ENCODE assay signal across 11 cellular contexts in genomic region chr19:1907563-1908363, GRCh38. TPM values are rescaled to one million over a fixed set of nuclear protein-coding genes. Genes with fewer than 3 reads are reported as not detected.
DNase-seq lines count a peak whose midpoint lies in the region; ATAC-seq and TF ChIP-seq lines count a peak whose summit lies in the region.
"Had no signal": no experiment of that assay in that cellular context is flagged by ENCODE, and none has a peak within 500 bp of the region (broad histone marks: within the 10 kb centered on the region; RNA-seq: fewer than 3 reads in every experiment).

No MANE protein-coding gene starts in this region.

- H3K27me3 ChIP-seq in lower lobe of right lung (ENCODE audit: low read depth): no peaks in the 10 kb centered on the region
- no peaks in the 10 kb centered on the region for H3K27me3 ChIP-seq in stomach

- intact Hi-C loops in lower lobe of right lung (cut with DNase I): no loop called here
- intact Hi-C loops in stomach (cut with DNase I; ENCODE audit: low total_unique reads): no loop called here

- TF ChIP-seq EP300 in stomach (IDR thresholded peaks at IDR 0.05): no peak

- H3K4me3 ChIP-seq in lower lobe of right lung: peak overlapping the region; percentile 21
- H3K4me3 ChIP-seq in stomach: peak overlapping the region in 2 of 4 donors; percentile 14 to 43

- peaks cover 63% of the 10 kb centered on the region for H3K4me1 ChIP-seq in lower lobe of right lung
- H3K4me1 ChIP-seq in stomach: peaks cover 38 to 76% (median 67%) of the 10 kb centered on the region in 4 donors

- H3K36me3 ChIP-seq in lower lobe of right lung (peaks cover 8% of the 10 kb centered on the region), stomach (peaks cover 5 to 17% (median 11%) of the 10 kb centered on the region in 4 donors)

- H3K9me3 ChIP-seq in lower lobe of right lung (no peaks in the 10 kb centered on the region), stomach (no peaks in the 10 kb centered on the region)
- H3K9me3 ChIP-seq: SK-N-SH had no signal

- TF ChIP-seq CTCF in lower lobe of right lung (IDR thresholded peaks at IDR 0.05) (no peak), stomach (IDR thresholded peaks at IDR 0.05) (no peak)

- DNase-seq in HuH-7 (ENCODE audit: low spot score) (peak; percentile 26), caudate nucleus (lab: John Stamatoyannopoulos, UW) (peak in 19 of 61 donors; percentile 10 to 63 (median 29)), lower lobe of right lung (no peak), stomach (peak; percentile 77), HPDE6-E6E7 (ENCODE audit: extremely low spot score) (no peak), DMS 273 (lab: John Stamatoyannopoulos, UW; ENCODE audit: unreplicated experiment) (no peak)
- no peak for DNase-seq in stimulated activated CD4-positive, alpha-beta T cell treated with anti-CD3 and anti-CD28 coated beads, Interleukin-12 subunit alpha, Interleukin-12 subunit beta, amount 100 ng/mL, for 4 hours
- DNase-seq: NCI-H345, SK-N-SH had no signal

- 25 to 53% (median 37%) methylated on average over 26 to 43 of the region's 43 CpGs for WGBS in stomach, 5 donors

- H3K27ac ChIP-seq in caudate nucleus (ENCODE audit: low read depth, low read length) (peak overlapping the region; percentile 63), lower lobe of right lung (peak overlapping the region; percentile 53), stomach (peak overlapping the region; percentile 78 to 94 (median 90))
- H3K27ac ChIP-seq: KMS-11 had no signal

- no peak for TF ChIP-seq POLR2A in stomach (IDR thresholded peaks at IDR 0.05)

- ATAC-seq in lower lobe of right lung (peak in 1 of 2 donors; percentile 17), GM21619 (IDR thresholded peaks at IDR 0.05; ENCODE audit: unreplicated experiment) (no peak)

RNA-seq across cellular contexts. Expression of gene ADAT3, which starts 2.6 kb away (rescaled TPM):
- total RNA-seq in lower lobe of right lung (6.2 TPM), stomach (10 to 100 TPM in 3 of 5 donors, 1 to 10 TPM in 2; 4.2 to 75.9 (median 18.3) TPM)
- 1 to 10 TPM; 5.5 to 6.7 (median 6.0) TPM for polyA plus RNA-seq in stomach

RNA-seq across cellular contexts. Expression of gene SCAMP4, which starts 2.6 kb away (rescaled TPM):
- total RNA-seq in lower lobe of right lung: 65.0 TPM
- 10 to 100 TPM; 10.7 to 77.6 (median 17.9) TPM for total RNA-seq in stomach
- polyA plus RNA-seq in stomach: 10 to 100 TPM in 2 of 3 donors, 1 to 10 TPM in 1; 7.8 to 23.9 (median 19.4) TPM

RNA-seq across cellular contexts. Expression of gene ABHD17A, which starts 22.5 kb away (rescaled TPM):
- total RNA-seq in lower lobe of right lung (76.4 TPM), stomach (100 to 1,000 TPM in 1 of 5 donors, 10 to 100 TPM in 4; 25.7 to 177 (median 33.0) TPM)
- polyA plus RNA-seq in stomach: 10 to 100 TPM; 73.0 to 76.3 (median 75.5) TPM

RNA-seq across cellular contexts. Expression of gene CSNK1G2, which starts 33.2 kb away (rescaled TPM):
- total RNA-seq in lower lobe of right lung (55.4 TPM), stomach (100 to 1,000 TPM in 3 of 5 donors, 10 to 100 TPM in 2; 35.8 to 210 (median 106) TPM)
- 10 to 100 TPM; 30.2 to 44.9 (median 37.3) TPM for polyA plus RNA-seq in stomach

RNA-seq across cellular contexts. Expression of gene KLF16, which starts 44.4 kb away (rescaled TPM):
- total RNA-seq in lower lobe of right lung (22.2 TPM), stomach (10 to 100 TPM in 2 of 5 donors, 1 to 10 TPM in 2, not detected in 1; 3.5 to 31.9 (median 15.8) TPM)
- 1 to 10 TPM; 5.0 to 7.6 (median 6.6) TPM for polyA plus RNA-seq in stomach

Comparison
In these comparisons a context has a peak if more than half of its experiments do, and no peak if none do; other contexts are left out.
1. DNase-seq: peak in HuH-7 (single experiment) and stomach (single experiment); none in lower lobe of right lung (single experiment), HPDE6-E6E7 (single experiment), DMS 273 (single experiment) and stimulated activated CD4-positive, alpha-beta T cell treated with anti-CD3 and anti-CD28 coated beads, Interleukin-12 subunit alpha, Interleukin-12 subunit beta, amount 100 ng/mL, for 4 hours (single experiment).
2. Peak in every context shown above with its lines, with median percentiles within 50 percentile points of each other: H3K27ac ChIP-seq.